In genomic region chr12:128387811-128388422, GRCh38 we compare ENCODE assay signal across 8 cellular contexts.
DNase-seq lines count a peak whose midpoint lies in the region; ATAC-seq and TF ChIP-seq lines count a peak whose summit lies in the region.

No MANE protein-coding gene starts in this region.

- H3K4me3 ChIP-seq in SJCRH30 = no peak overlapping the region
- H3K4me3 ChIP-seq in right atrium auricular region = no peak overlapping the region

- H3K36me3 ChIP-seq in SJCRH30 (no peaks in the 10 kb centered on the region), right atrium auricular region (no peaks in the 10 kb centered on the region)

- no peak overlapping the region for H3K4me3 Mint-ChIP-seq in endothelial cell (ENCODE audit: unreplicated experiment)

- H3K4me1 ChIP-seq in SJCRH30 (no peaks in the 10 kb centered on the region), right atrium auricular region (peaks cover 0 to 7% of the 10 kb centered on the region in 2 donors)

- H3K9me3 ChIP-seq in SJCRH30 (replicated peaks) (no peaks in the 10 kb centered on the region), right atrium auricular region (no peaks in the 10 kb centered on the region)

- peak; percentile 59 for ATAC-seq in HG03097 (IDR thresholded peaks at IDR 0.05; ENCODE audit: low FRiP score, unreplicated experiment)

- peaks cover 24% of the 10 kb centered on the region for H3K36me3 Mint-ChIP-seq in endothelial cell (ENCODE audit: low read depth, unreplicated experiment)

- H3K27ac Mint-ChIP-seq in endothelial cell (ENCODE audit: unreplicated experiment) = no peak overlapping the region

- peaks cover 42% of the 10 kb centered on the region for H3K9me3 Mint-ChIP-seq in endothelial cell (ENCODE audit: unreplicated experiment)

- TF ChIP-seq CTCF in right atrium auricular region (IDR thresholded peaks at IDR 0.05) (peak; percentile 46 to 67), endothelial cell (IDR thresholded peaks at IDR 0.05; ENCODE audit: unreplicated experiment) (no peak)

- H3K27me3 ChIP-seq in SJCRH30 (no peaks in the 10 kb centered on the region), right atrium auricular region (no peaks in the 10 kb centered on the region)

- peaks cover 19% of the 10 kb centered on the region for H3K27me3 Mint-ChIP-seq in endothelial cell (ENCODE audit: unreplicated experiment)

- DNase-seq in activated T-cell treated with anti-CD3 and anti-CD28 coated beads, Interleukin-2, amount 50 U/mL, for 48 hours = peak; percentile 22 to 49
- DNase-seq in activated T-cell treated with anti-CD3 and anti-CD28 coated beads, Interleukin-2, amount 50 U/mL, for 1 hour = no peak
- DNase-seq in SJCRH30 (peak; percentile 19 to 50), right atrium auricular region (ENCODE audit: low spot score) (peak; percentile 65), NCI-H226 (no peak), endothelial cell (ENCODE audit: low spot score) (no peak)
- DNase-seq in stimulated activated CD8-positive, alpha-beta memory T cell treated with anti-CD3 and anti-CD28 coated beads, Interleukin-4, amount 100 ng/mL, for 48 hours = peak; percentile 55

- no peak overlapping the region for H3K27ac ChIP-seq in SJCRH30
- peak overlapping the region in 1 of 2 donors; percentile 25 for H3K27ac ChIP-seq in right atrium auricular region

- no peaks in the 10 kb centered on the region for H3K4me1 Mint-ChIP-seq in endothelial cell (ENCODE audit: unreplicated experiment)

Comparison
In these comparisons a context has a peak if more than half of its experiments do, and no peak if none do; other contexts are left out.
1. DNase-seq: peak in activated T-cell treated with anti-CD3 and anti-CD28 coated beads, Interleukin-2, amount 50 U/mL, for 48 hours (2 of 2), SJCRH30 (2 of 2), right atrium auricular region (single experiment) and stimulated activated CD8-positive, alpha-beta memory T cell treated with anti-CD3 and anti-CD28 coated beads, Interleukin-4, amount 100 ng/mL, for 48 hours (single experiment); none in activated T-cell treated with anti-CD3 and anti-CD28 coated beads, Interleukin-2, amount 50 U/mL, for 1 hour (single experiment), NCI-H226 (single experiment) and endothelial cell (single experiment).